In the genomic region with DNA sequence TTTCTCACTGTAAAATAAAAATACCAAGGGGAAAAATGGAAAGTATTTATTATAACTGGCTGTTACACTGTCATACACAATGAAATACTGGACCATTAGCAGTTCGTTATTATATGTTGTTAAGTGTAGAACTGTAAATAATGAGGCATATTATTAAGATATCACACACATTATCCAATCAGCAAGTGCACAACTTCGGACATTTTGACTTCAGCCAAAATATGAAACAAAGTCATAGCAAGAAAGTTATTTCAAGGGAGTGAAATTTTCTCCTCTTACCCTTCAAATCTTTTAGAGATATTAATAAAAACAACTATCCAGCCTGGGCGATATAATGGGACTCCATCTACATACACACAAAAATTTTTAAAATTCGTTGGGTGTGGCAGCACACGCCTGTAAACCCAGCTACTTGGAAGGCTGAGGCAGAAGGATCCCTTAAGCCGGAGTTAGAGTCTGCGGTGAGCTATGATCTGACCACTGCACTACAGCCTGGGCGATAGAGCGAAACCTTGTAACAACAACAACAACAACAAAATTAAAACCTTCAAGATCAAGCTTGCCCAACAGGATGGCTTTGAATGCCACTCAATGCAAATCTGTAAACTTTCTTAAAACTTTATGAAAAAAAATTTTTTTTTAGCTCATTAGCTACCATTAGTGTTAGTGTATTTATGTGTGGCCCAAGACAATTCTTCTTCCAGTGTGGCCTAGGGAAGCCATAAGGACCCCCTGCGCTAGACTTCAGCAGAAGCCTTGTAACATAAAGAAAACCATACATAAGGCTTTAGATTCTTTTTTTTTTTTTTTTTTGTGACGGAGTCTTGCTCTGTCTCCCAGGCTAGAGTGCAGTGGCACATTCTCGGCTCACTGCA, we compare ENCODE assay signal across 1 cellular context.
TF ChIP-seq lines count a peak whose summit lies in the region.

No MANE protein-coding gene starts in this region.

TF ChIP-seq in K562, 482 proteins besides CTCF, POLR2A, EP300 and RAD21:
- TF ChIP-seq, protein P1, sequence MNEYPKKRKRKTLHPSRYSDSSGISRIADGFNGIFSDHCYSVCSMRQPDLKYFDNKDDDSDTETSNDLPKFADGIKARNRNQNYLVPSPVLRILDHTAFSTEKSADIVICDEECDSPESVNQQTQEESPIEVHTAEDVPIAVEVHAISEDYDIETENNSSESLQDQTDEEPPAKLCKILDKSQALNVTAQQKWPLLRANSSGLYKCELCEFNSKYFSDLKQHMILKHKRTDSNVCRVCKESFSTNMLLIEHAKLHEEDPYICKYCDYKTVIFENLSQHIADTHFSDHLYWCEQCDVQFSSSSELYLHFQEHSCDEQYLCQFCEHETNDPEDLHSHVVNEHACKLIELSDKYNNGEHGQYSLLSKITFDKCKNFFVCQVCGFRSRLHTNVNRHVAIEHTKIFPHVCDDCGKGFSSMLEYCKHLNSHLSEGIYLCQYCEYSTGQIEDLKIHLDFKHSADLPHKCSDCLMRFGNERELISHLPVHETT (CRISPR knock-in tag; conservative IDR thresholded peaks at IDR 0.05 in 1 of 2, IDR thresholded peaks at IDR 0.05 in 1 of 2), result no peak
- no peak for TF ChIP-seq ZNF124 (CRISPR knock-in tag; IDR thresholded peaks at IDR 0.05)
- TF ChIP-seq FOXJ2 (tag; IDR thresholded peaks at IDR 0.05), result 0 out of 2 replicates have a peak, but pooled peaks have one; percentile 53
- peak; percentile 25; the same call in 1 of the 2 replicates for TF ChIP-seq ZNF766 (CRISPR knock-in tag; conservative IDR thresholded peaks at IDR 0.05)
- TF ChIP-seq CEBPG (CRISPR knock-in tag; IDR thresholded peaks at IDR 0.05), result no peak
- no peak for TF ChIP-seq CEBPG (tag; conservative IDR thresholded peaks at IDR 0.05 in 1 of 2, IDR thresholded peaks at IDR 0.05 in 1 of 2)
- peak; percentile 40 for TF ChIP-seq TAF1 (IDR thresholded peaks at IDR 0.05; ENCODE audit: control insufficient read depth, extremely low read depth, insufficient read depth, low read length, severe bottlenecking)
- TF ChIP-seq FOXK2 (conservative IDR thresholded peaks at IDR 0.05 in 1 of 2, IDR thresholded peaks at IDR 0.05 in 1 of 2; ENCODE audit: low read depth in 2 of 2), result peak in 1 of 2 experiments; percentile 33; a peak in 2 of 4 replicates
- TF ChIP-seq, protein P2, sequence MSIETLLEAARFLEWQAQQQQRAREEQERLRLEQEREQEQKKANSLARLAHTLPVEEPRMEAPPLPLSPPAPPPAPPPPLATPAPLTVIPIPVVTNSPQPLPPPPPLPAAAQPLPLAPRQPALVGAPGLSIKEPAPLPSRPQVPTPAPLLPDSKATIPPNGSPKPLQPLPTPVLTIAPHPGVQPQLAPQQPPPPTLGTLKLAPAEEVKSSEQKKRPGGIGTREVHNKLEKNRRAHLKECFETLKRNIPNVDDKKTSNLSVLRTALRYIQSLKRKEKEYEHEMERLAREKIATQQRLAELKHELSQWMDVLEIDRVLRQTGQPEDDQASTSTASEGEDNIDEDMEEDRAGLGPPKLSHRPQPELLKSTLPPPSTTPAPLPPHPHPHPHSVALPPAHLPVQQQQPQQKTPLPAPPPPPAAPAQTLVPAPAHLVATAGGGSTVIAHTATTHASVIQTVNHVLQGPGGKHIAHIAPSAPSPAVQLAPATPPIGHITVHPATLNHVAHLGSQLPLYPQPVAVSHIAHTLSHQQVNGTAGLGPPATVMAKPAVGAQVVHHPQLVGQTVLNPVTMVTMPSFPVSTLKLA (conservative IDR thresholded peaks at IDR 0.05), result peak in 1 of 2 experiments; percentile 29; a peak in 1 of 4 replicates
- no peak for TF ChIP-seq ZBTB17 (CRISPR knock-in tag; IDR thresholded peaks at IDR 0.05)
- TF ChIP-seq NFATC3 (IDR thresholded peaks at IDR 0.05), result no peak
- TF ChIP-seq, protein P3, sequence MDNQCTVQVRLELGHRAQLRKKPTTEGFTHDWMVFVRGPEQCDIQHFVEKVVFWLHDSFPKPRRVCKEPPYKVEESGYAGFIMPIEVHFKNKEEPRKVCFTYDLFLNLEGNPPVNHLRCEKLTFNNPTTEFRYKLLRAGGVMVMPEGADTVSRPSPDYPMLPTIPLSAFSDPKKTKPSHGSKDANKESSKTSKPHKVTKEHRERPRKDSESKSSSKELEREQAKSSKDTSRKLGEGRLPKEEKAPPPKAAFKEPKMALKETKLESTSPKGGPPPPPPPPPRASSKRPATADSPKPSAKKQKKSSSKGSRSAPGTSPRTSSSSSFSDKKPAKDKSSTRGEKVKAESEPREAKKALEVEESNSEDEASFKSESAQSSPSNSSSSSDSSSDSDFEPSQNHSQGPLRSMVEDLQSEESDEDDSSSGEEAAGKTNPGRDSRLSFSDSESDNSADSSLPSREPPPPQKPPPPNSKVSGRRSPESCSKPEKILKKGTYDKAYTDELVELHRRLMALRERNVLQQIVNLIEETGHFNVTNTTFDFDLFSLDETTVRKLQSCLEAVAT (IDR thresholded peaks at IDR 0.05), result peak; percentile 50 to 83; a peak in 2 of 4 replicates
- peak in 1 of 3 experiments; percentile 41 for TF ChIP-seq YY1 (IDR thresholded peaks at IDR 0.05; ENCODE audit: borderline replicate concordance in 1 of 3, control insufficient read depth in 1 of 3, extremely low read depth in 1 of 3, insufficient read depth in 3 of 3, insufficient read length in 1 of 3, insufficient replicate concordance in 2 of 3, low read depth in 1 of 3, low read length in 2 of 3)
- TF ChIP-seq TBP (optimal IDR thresholded peaks at IDR 0.05; ENCODE audit: low read depth, low read length), result peak; percentile 13
- TF ChIP-seq NFRKB (IDR thresholded peaks at IDR 0.05; ENCODE audit: low read depth), result peak; percentile 27; the same call in 1 of the 2 replicates
- TF ChIP-seq ZFX (CRISPR knock-in tag; IDR thresholded peaks at IDR 0.05), result peak; percentile 14; the same call in 1 of the 2 replicates
- TF ChIP-seq, protein P4, sequence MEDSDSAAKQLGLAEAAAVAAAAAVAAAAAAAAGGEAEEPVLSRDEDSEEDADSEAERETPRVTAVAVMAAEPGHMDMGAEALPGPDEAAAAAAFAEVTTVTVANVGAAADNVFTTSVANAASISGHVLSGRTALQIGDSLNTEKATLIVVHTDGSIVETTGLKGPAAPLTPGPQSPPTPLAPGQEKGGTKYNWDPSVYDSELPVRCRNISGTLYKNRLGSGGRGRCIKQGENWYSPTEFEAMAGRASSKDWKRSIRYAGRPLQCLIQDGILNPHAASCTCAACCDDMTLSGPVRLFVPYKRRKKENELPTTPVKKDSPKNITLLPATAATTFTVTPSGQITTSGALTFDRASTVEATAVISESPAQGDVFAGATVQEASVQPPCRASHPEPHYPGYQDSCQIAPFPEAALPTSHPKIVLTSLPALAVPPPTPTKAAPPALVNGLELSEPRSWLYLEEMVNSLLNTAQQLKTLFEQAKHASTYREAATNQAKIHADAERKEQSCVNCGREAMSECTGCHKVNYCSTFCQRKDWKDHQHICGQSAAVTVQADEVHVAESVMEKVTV (CRISPR knock-in tag; IDR thresholded peaks at IDR 0.05), result no peak
- TF ChIP-seq TSC22D4 (tag; IDR thresholded peaks at IDR 0.05), result no peak
- 0 out of 2 replicates have a peak, but pooled peaks have one; percentile 30 for TF ChIP-seq GATAD2B (IDR thresholded peaks at IDR 0.05; ENCODE audit: borderline replicate concordance)
- TF ChIP-seq RBBP5 (IDR thresholded peaks at IDR 0.05; ENCODE audit: borderline replicate concordance, insufficient read depth, low read length, poor library complexity, severe bottlenecking), result peak; percentile 34
